ENCODE assay signal across 12 cellular contexts in genomic region chr16:23124315-23124714, GRCh38. TPM values are rescaled to one million over a fixed set of nuclear protein-coding genes. Genes with fewer than 3 reads are reported as not detected.
DNase-seq lines count a peak whose midpoint lies in the region; ATAC-seq, FAIRE-seq and TF ChIP-seq lines count a peak whose summit lies in the region.
"Had no signal": no experiment of that assay in that cellular context is flagged by ENCODE, and none has a peak within 500 bp of the region (broad histone marks: within the 10 kb centered on the region; RNA-seq: fewer than 3 reads in every experiment).

No MANE protein-coding gene starts in this region.

- POLR2A ChIA-PET in activated CD4-positive, alpha-beta T cell treated with anti-CD3 and anti-CD28 coated beads for 36 hours (lab: Charles Lee) = interaction anchor here (0.7 kb wide), 1 partner anchor 29 kb away, joined by 3 read pairs; no protein-coding TSS in a partner anchor
- POLR2A ChIA-PET in MCF 10A (lab: Yijun Ruan, JAX) = interaction anchor here (0.7 to 2.9 kb wide), 4 partner anchors 18 to 33 kb away, joined by 4 to 17 read pairs (median 10); partner anchors contain the start of gene USP31

- intact Hi-C loops in activated CD4-positive, alpha-beta T cell treated with anti-CD3 and anti-CD28 coated beads for 36 hours (cut with DNase I, micrococcal nuclease) = no loop called here
- intact Hi-C loops in MCF 10A (cut with micrococcal nuclease) = no loop called here

- H3K9me3 Mint-ChIP-seq in activated CD4-positive, alpha-beta T cell treated with anti-CD3 and anti-CD28 coated beads for 36 hours (ENCODE audit: low read depth) = no peaks in the 10 kb centered on the region
- no peaks in the 10 kb centered on the region for H3K9me3 Mint-ChIP-seq in MCF 10A (ENCODE audit: unreplicated experiment)
- H3K9me3 Mint-ChIP-seq: activated CD4-positive, alpha-beta memory T cell treated with anti-CD3 and anti-CD28 coated beads for 36 hours; H9 had no signal

- TF ChIP-seq CTCF in MCF 10A (IDR thresholded peaks at IDR 0.05; ENCODE audit: unreplicated experiment) = no peak

- peak; percentile 80 for ATAC-seq in activated CD4-positive, alpha-beta T cell treated with anti-CD3 and anti-CD28 coated beads for 36 hours

- H3K36me3 ChIP-seq in SJCRH30 = no peaks in the 10 kb centered on the region

- peak; percentile 11 for DNase-seq in activated CD4-positive, alpha-beta T cell treated with anti-CD3 and anti-CD28 coated beads for 36 hours
- DNase-seq in activated CD4-positive, alpha-beta T cell treated with anti-CD3 and anti-CD28 coated beads for 48 hours = no peak
- DNase-seq in MCF 10A (ENCODE audit: unreplicated experiment) = peak; percentile 84
- peak; percentile 21 for DNase-seq in hepatic stellate cell (ENCODE audit: low spot score)
- peak; percentile 29 for DNase-seq in urothelium cell line (ENCODE audit: low spot score)
- DNase-seq in SJCRH30 = no peak
- DNase-seq in COLO668 (lab: John Stamatoyannopoulos, UW; ENCODE audit: unreplicated experiment) = no peak
- DNase-seq in UCSD-AML1 (lab: John Stamatoyannopoulos, UW; ENCODE audit: unreplicated experiment) = no peak
- DNase-seq: 8988T; activated CD4-positive, alpha-beta memory T cell treated with anti-CD3 and anti-CD28 coated beads for 36 hours; cortex of kidney; H9 had no signal

- H3K36me3 Mint-ChIP-seq in activated CD4-positive, alpha-beta T cell treated with anti-CD3 and anti-CD28 coated beads for 36 hours (ENCODE audit: low read depth) = no peaks in the 10 kb centered on the region
- no peaks in the 10 kb centered on the region for H3K36me3 Mint-ChIP-seq in MCF 10A (ENCODE audit: insufficient read depth, unreplicated experiment)
- H3K36me3 Mint-ChIP-seq: activated CD4-positive, alpha-beta memory T cell treated with anti-CD3 and anti-CD28 coated beads for 36 hours had no signal

- no peaks in the 10 kb centered on the region for H3K27me3 ChIP-seq in SJCRH30

- no peaks in the 10 kb centered on the region for H3K27me3 Mint-ChIP-seq in activated CD4-positive, alpha-beta T cell treated with anti-CD3 and anti-CD28 coated beads for 36 hours
- H3K27me3 Mint-ChIP-seq in MCF 10A (ENCODE audit: insufficient read depth, unreplicated experiment) = no peaks in the 10 kb centered on the region
- H3K27me3 Mint-ChIP-seq: activated CD4-positive, alpha-beta memory T cell treated with anti-CD3 and anti-CD28 coated beads for 36 hours had no signal

- H3K4me3 ChIP-seq in SJCRH30 = no peak overlapping the region

- no peak for FAIRE-seq in urothelium cell line (lab: Jason Lieb, UNC)

- CTCF ChIA-PET in activated CD4-positive, alpha-beta T cell treated with anti-CD3 and anti-CD28 coated beads for 36 hours (lab: Charles Lee) = no interaction called here
- CTCF ChIA-PET in MCF 10A (lab: Yijun Ruan, JAX) = interaction anchor here (0.5 to 1.9 kb wide), 4 partner anchors 9 to 22 kb away, joined by 3 to 15 read pairs (median 4); no protein-coding TSS in a partner anchor

- H3K4me3 Mint-ChIP-seq in activated CD4-positive, alpha-beta T cell treated with anti-CD3 and anti-CD28 coated beads for 36 hours = no peak overlapping the region
- H3K4me3 Mint-ChIP-seq in MCF 10A (ENCODE audit: unreplicated experiment) = peak overlapping the region; percentile 45
- H3K4me3 Mint-ChIP-seq: activated CD4-positive, alpha-beta memory T cell treated with anti-CD3 and anti-CD28 coated beads for 36 hours; H9 had no signal

- H3K27ac Mint-ChIP-seq in activated CD4-positive, alpha-beta T cell treated with anti-CD3 and anti-CD28 coated beads for 36 hours = no peak overlapping the region
- peak overlapping the region; percentile 91 for H3K27ac Mint-ChIP-seq in MCF 10A (ENCODE audit: low read depth, unreplicated experiment)
- H3K27ac Mint-ChIP-seq: activated CD4-positive, alpha-beta memory T cell treated with anti-CD3 and anti-CD28 coated beads for 36 hours had no signal

- no TSS peak for BruUV-seq in MCF 10A (replicated peaks; lab: Mats Ljungman, UMichigan)

- H3K4me1 ChIP-seq in SJCRH30 = peaks cover 13% of the 10 kb centered on the region

- H3K4me1 Mint-ChIP-seq in activated CD4-positive, alpha-beta T cell treated with anti-CD3 and anti-CD28 coated beads for 36 hours = peaks cover 27% of the 10 kb centered on the region
- H3K4me1 Mint-ChIP-seq in MCF 10A (ENCODE audit: insufficient read depth, unreplicated experiment) = peaks cover 49% of the 10 kb centered on the region

- H3K27ac ChIP-seq in SJCRH30 = no peak overlapping the region

- H3K9me3 ChIP-seq in SJCRH30 (replicated peaks) = no peaks in the 10 kb centered on the region

RNA-seq across cellular contexts. Expression of gene USP31, which starts 24.9 kb away (rescaled TPM):
- 1 to 10 TPM; 5.3 to 5.9 TPM for total RNA-seq in activated CD4-positive, alpha-beta T cell treated with anti-CD3 and anti-CD28 coated beads for 36 hours
- 23.0 and 26.9 TPM in 2 replicates for total RNA-seq in MCF 10A (2022)
- total RNA-seq in SJCRH30 (2014; rRNA removed; shearing (Covaris generic)) = 10.6 and 11.5 TPM in 2 replicates

RNA-seq across cellular contexts. Expression of gene SCNN1G, which starts 58.2 kb away (rescaled TPM):
- not detected for total RNA-seq in activated CD4-positive, alpha-beta T cell treated with anti-CD3 and anti-CD28 coated beads for 36 hours
- total RNA-seq in MCF 10A (2022) = 7.9 and 11.9 TPM in 2 replicates
- not detected in 2 replicates for total RNA-seq in SJCRH30 (2014; rRNA removed; shearing (Covaris generic))
- total RNA-seq: activated CD4-positive, alpha-beta memory T cell treated with anti-CD3 and anti-CD28 coated beads for 36 hours had no signal

Comparison
In these comparisons a context has a peak if more than half of its experiments do, and no peak if none do; other contexts are left out.
1. DNase-seq: peak in activated CD4-positive, alpha-beta T cell treated with anti-CD3 and anti-CD28 coated beads for 36 hours (single experiment), MCF 10A (single experiment), hepatic stellate cell (single experiment) and urothelium cell line (single experiment); none in activated CD4-positive, alpha-beta T cell treated with anti-CD3 and anti-CD28 coated beads for 48 hours (single experiment), SJCRH30 (0 of 2), COLO668 (single experiment) and UCSD-AML1 (single experiment).